ENCODE assay signal across 11 cellular contexts in the genomic region with DNA sequence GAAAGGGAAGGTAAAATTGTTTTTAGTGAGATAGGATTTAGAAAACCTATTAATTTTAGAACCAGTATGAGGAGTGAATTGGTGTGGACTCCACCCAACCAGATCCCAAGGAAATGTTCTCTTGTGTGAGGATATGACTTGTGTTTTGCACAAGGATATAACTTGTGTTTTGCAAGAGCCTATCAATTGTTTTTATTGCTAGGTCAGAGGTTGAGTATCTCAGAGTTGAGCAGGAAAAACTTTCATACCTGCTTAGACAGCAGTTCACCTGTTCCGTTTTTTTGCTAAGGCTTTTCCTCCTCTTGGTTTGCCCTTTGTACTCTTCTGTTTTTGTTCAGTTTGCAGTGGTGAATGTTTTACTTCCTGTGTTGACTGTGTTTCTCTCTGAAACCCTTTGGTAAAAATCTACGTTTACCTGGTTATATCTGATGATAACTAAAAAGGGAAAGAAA. TPM values are rescaled to one million over a fixed set of nuclear protein-coding genes. Genes with fewer than 3 reads are reported as not detected.
DNase-seq lines count a peak whose midpoint lies in the region; ATAC-seq and TF ChIP-seq lines count a peak whose summit lies in the region.
"Had no signal": no experiment of that assay in that cellular context is flagged by ENCODE, and none has a peak within 500 bp of the region (broad histone marks: within the 10 kb centered on the region; RNA-seq: fewer than 3 reads in every experiment).

No MANE protein-coding gene starts in this region.

- no peaks in the 10 kb centered on the region for H3K27me3 Mint-ChIP-seq in brain

- TF ChIP-seq CTCF in right atrium auricular region (IDR thresholded peaks at IDR 0.05) (no peak), brain (conservative IDR thresholded peaks at IDR 0.05) (no peak)

- peak overlapping the region; percentile 8 to 44 for H3K27ac ChIP-seq in right atrium auricular region
- peak overlapping the region; percentile 85 for H3K27ac ChIP-seq in muscle layer of duodenum (ENCODE audit: low read length)
- H3K27ac ChIP-seq: BLaER1 had no signal

- H3K4me1 Mint-ChIP-seq in brain = peaks cover 32% of the 10 kb centered on the region

- peak overlapping the region in 4 of 5 experiments; percentile 19 to 71 (median 53) for H3K4me3 Mint-ChIP-seq in brain

- H3K9me3 ChIP-seq in right atrium auricular region = no peaks in the 10 kb centered on the region
- H3K9me3 ChIP-seq in muscle layer of duodenum (ENCODE audit: control insufficient read depth in 1 of 2, low read length in 2 of 2) = no peaks in the 10 kb centered on the region
- H3K9me3 ChIP-seq: BLaER1 had no signal

- no peaks in the 10 kb centered on the region for H3K9me3 Mint-ChIP-seq in brain

- no peak overlapping the region for H3K4me3 ChIP-seq in right atrium auricular region
- peak overlapping the region in 1 of 2 donors; percentile 22 for H3K4me3 ChIP-seq in muscle layer of duodenum (ENCODE audit: low read depth in 1 of 2, low read length in 2 of 2)
- H3K4me3 ChIP-seq: BLaER1 had no signal

- H3K27me3 ChIP-seq in right atrium auricular region (no peaks in the 10 kb centered on the region), muscle layer of duodenum (ENCODE audit: low read depth, low read length) (no peaks in the 10 kb centered on the region)
- H3K27me3 ChIP-seq: BLaER1 had no signal

- ATAC-seq in left cardiac atrium = no peak
- no peak for ATAC-seq in GM18873 (IDR thresholded peaks at IDR 0.05; ENCODE audit: low FRiP score, unreplicated experiment)

- H3K36me3 ChIP-seq in right atrium auricular region (peaks cover 43% of the 10 kb centered on the region), muscle layer of duodenum (ENCODE audit: control insufficient read depth in 1 of 2, insufficient read depth in 2 of 2, low read length in 2 of 2) (peaks cover 35 to 43% of the 10 kb centered on the region in 2 donors)

- H3K4me1 ChIP-seq in right atrium auricular region (peaks cover 0 to 54% of the 10 kb centered on the region in 2 donors), muscle layer of duodenum (ENCODE audit: control insufficient read depth in 1 of 2, insufficient read depth in 2 of 2, low read length in 2 of 2) (peaks cover 13 to 44% of the 10 kb centered on the region in 2 donors)

- DNase-seq in right atrium auricular region (ENCODE audit: low spot score) (no peak), left cardiac atrium (no peak), glomerular visceral epithelial cell (ENCODE audit: extremely low spot score) (no peak), cortex of kidney (lab: John Stamatoyannopoulos, UW) (no peak), middle frontal gyrus (ENCODE audit: extremely low spot score, low spot score) (no peak)
- DNase-seq: occipital lobe, SHP77 treated with DMSO at 0.1 percent for 48 hours had no signal

- peaks cover 60% of the 10 kb centered on the region for H3K36me3 Mint-ChIP-seq in brain

- intact Hi-C loops in left cardiac atrium (cut with DNase I) = no loop called here

- peak overlapping the region in 3 of 5 experiments; percentile 37 to 86 (median 70) for H3K27ac Mint-ChIP-seq in brain

RNA-seq across cellular contexts. Expression of a gene that starts 5.1 kb away (rescaled TPM):
- total RNA-seq in right atrium auricular region (100 to 1,000 TPM in 1 of 2 donors, 10 to 100 TPM in 1; 94.0 to 101 TPM), left cardiac atrium (10 to 100 TPM; 71.9 to 87.2 TPM)
- 94.1 TPM for polyA plus RNA-seq in brain (ENCODE audit: insufficient read depth, low read depth, low replicate concordance)

RNA-seq across cellular contexts. Expression of a gene that starts 35.5 kb away (rescaled TPM):
- total RNA-seq in right atrium auricular region (1 to 10 TPM; 2.4 to 3.5 TPM), left cardiac atrium (1 to 10 TPM; 7.6 to 8.4 TPM)
- polyA plus RNA-seq in brain (ENCODE audit: insufficient read depth, low read depth, low replicate concordance) = 2.0 TPM

RNA-seq across cellular contexts. Expression of a gene that starts 51.0 kb away (rescaled TPM):
- total RNA-seq in right atrium auricular region (1 to 10 TPM; 5.4 to 8.4 TPM), left cardiac atrium (1 to 10 TPM; 2.9 to 7.9 TPM)
- polyA plus RNA-seq in brain (ENCODE audit: insufficient read depth, low read depth, low replicate concordance) = 10.1 TPM

RNA-seq across cellular contexts. Expression of a gene that starts 52.3 kb away (rescaled TPM):
- total RNA-seq in right atrium auricular region (not detected), left cardiac atrium (not detected)
- polyA plus RNA-seq in brain (ENCODE audit: insufficient read depth, low read depth, low replicate concordance) = not detected
- total RNA-seq: occipital lobe had no signal

RNA-seq across cellular contexts. Expression of a gene that starts 57.6 kb away (rescaled TPM):
- total RNA-seq in right atrium auricular region (not detected), left cardiac atrium (over 10,000 TPM in 1 of 2 donors, 1,000 to 10,000 TPM in 1; 5,669 to 12,300 TPM)
- not detected for polyA plus RNA-seq in brain (ENCODE audit: insufficient read depth, low read depth, low replicate concordance)
- total RNA-seq: occipital lobe had no signal
